32 cellular contexts compared by ENCODE assay signal in genomic region chr10:132003286-132003924, GRCh38.
"Had no signal": no experiment of that assay in that cellular context is flagged by ENCODE, and none has a peak within 500 bp of the region (broad histone marks: within the 10 kb centered on the region; RNA-seq: fewer than 3 reads in every experiment).

No MANE protein-coding gene starts in this region.

- H3K4me3 Mint-ChIP-seq: activated B cell treated with CpG ODN at 0.5 μM for 24 hours; activated CD4-positive, alpha-beta memory T cell treated with anti-CD3 and anti-CD28 coated beads for 36 hours; activated naive CD4-positive, alpha-beta T cell treated with anti-CD3 and anti-CD28 coated beads, Interleukin-2, amount 10 ng/mL, durations not matched to agents 7 days and 5 days; activated naive CD8-positive, alpha-beta T cell; activated naive CD8-positive, alpha-beta T cell treated with anti-CD3 and anti-CD28 coated beads, Interleukin-2, amount 50 U/mL, for 24 hours; activated T-cell treated with anti-CD3 and anti-CD28 coated beads, Interleukin-2, amount 50 U/mL, for 4 hours; activated T-helper 1 cell treated with anti-CD3 and anti-CD28 coated beads, Interleukin-12 subunit alpha, Interleukin-12 subunit beta, Interleukin-2, Interleukin-4 antibody, amounts not matched to agents 30 ng/mL and 10 ng/mL and 1 ng/mL, durations not matched to agents 14 hours and 24 hours and 36 hours; brain had no signal

- H3K9me3 Mint-ChIP-seq: activated B cell treated with CpG ODN at 0.5 μM for 24 hours; activated naive CD8-positive, alpha-beta T cell treated with anti-CD3 and anti-CD28 coated beads, Interleukin-2, amount 50 U/mL, for 24 hours had no signal

- H3K36me3 ChIP-seq: MG63, SJCRH30 had no signal

- H3K4me1 ChIP-seq: SJCRH30 had no signal

- H3K27me3 Mint-ChIP-seq: activated naive CD8-positive, alpha-beta T cell treated with anti-CD3 and anti-CD28 coated beads, Interleukin-2, amount 50 U/mL, for 24 hours had no signal

- H3K27ac Mint-ChIP-seq: activated B cell treated with CpG ODN at 0.5 μM for 24 hours; activated CD4-positive, alpha-beta memory T cell treated with anti-CD3 and anti-CD28 coated beads for 36 hours; activated naive CD4-positive, alpha-beta T cell treated with anti-CD3 and anti-CD28 coated beads, Interleukin-2, amount 10 ng/mL, durations not matched to agents 7 days and 5 days; activated naive CD8-positive, alpha-beta T cell; activated naive CD8-positive, alpha-beta T cell treated with anti-CD3 and anti-CD28 coated beads, Interleukin-2, amount 50 U/mL, for 24 hours; activated T-helper 1 cell treated with anti-CD3 and anti-CD28 coated beads, Interleukin-12 subunit alpha, Interleukin-12 subunit beta, Interleukin-2, Interleukin-4 antibody, amounts not matched to agents 30 ng/mL and 10 ng/mL and 1 ng/mL, durations not matched to agents 14 hours and 24 hours and 36 hours; brain had no signal

- H3K4me3 ChIP-seq: MG63, SJCRH30, SK-N-MC had no signal

- H3K27me3 ChIP-seq: MG63, SJCRH30 had no signal

- DNase-seq: activated B cell treated with CpG ODN at 0.5 μM for 24 hours; activated CD4-positive, alpha-beta memory T cell treated with anti-CD3 and anti-CD28 coated beads for 36 hours; activated CD4-positive, alpha-beta T cell treated with anti-CD3 and anti-CD28 coated beads for 4 hours; activated CD4-positive, alpha-beta T cell treated with anti-CD3 and anti-CD28 coated beads, Interleukin-2, amount 50 U/mL, for 1 hour; activated CD4-positive, CD25-positive, alpha-beta regulatory T cell treated with anti-CD3 and anti-CD28 coated beads, Interleukin-2, amount 50 U/mL, for 72 hours; activated CD8-positive, alpha-beta memory T cell treated with anti-CD3 and anti-CD28 coated beads, Interleukin-2, amount 50 U/mL, for 4 hours; activated naive CD4-positive, alpha-beta T cell treated with anti-CD3 and anti-CD28 coated beads, Interleukin-2, amount 10 ng/mL, durations not matched to agents 7 days and 5 days; activated naive CD8-positive, alpha-beta T cell treated with anti-CD3 and anti-CD28 coated beads, Interleukin-2, amount 50 U/mL, for 24 hours; activated T-cell treated with anti-CD3 and anti-CD28 coated beads for 4 hours; activated T-cell treated with anti-CD3 and anti-CD28 coated beads, Interleukin-2, amount 50 U/mL, for 4 hours; anterior cingulate cortex; caudate nucleus; Kasumi-1; MG63; NCI-H1048; NCI-H1105 treated with DMSO at 0.1 percent for 48 hours; NCI-H1436; NCI-H1694; NCI-H1930; NCI-H2081 treated with DMSO at 0.1 percent for 48 hours; NCI-H226; NCI-H446 treated with DMSO at 0.1 percent for 48 hours; NCI-H524; SHP77; SJCRH30 had no signal

- H3K36me3 Mint-ChIP-seq: activated naive CD4-positive, alpha-beta T cell treated with anti-CD3 and anti-CD28 coated beads, Interleukin-2, amount 10 ng/mL, durations not matched to agents 7 days and 5 days; activated naive CD8-positive, alpha-beta T cell; brain had no signal

- H3K4me1 Mint-ChIP-seq: activated B cell treated with CpG ODN at 0.5 μM for 24 hours had no signal

- FAIRE-seq: bronchial epithelial cell, TTC549 had no signal

- H3K9me3 ChIP-seq: SJCRH30 had no signal

- H3K27ac ChIP-seq: SJCRH30, SK-N-MC had no signal

- ATAC-seq: activated naive CD8-positive, alpha-beta T cell treated with anti-CD3 and anti-CD28 coated beads, Interleukin-2, amount 50 U/mL, for 24 hours; activated T-cell treated with anti-CD3 and anti-CD28 coated beads, Interleukin-2, amount 50 U/mL, for 4 hours; Panc1 had no signal
